Comparison of ENCODE assay signal across 1 cellular context in genomic region chr15:89837134-89837829, GRCh38.
TF ChIP-seq lines count a peak whose summit lies in the region.

No MANE protein-coding gene starts in this region.

TF ChIP-seq in K562, 482 proteins besides CTCF, POLR2A, EP300 and RAD21:
- TF ChIP-seq ZEB2 (IDR thresholded peaks at IDR 0.05): no peak
- TF ChIP-seq THRB (CRISPR knock-in tag; conservative IDR thresholded peaks at IDR 0.05): no peak
- no peak for TF ChIP-seq ZBTB43 (CRISPR knock-in tag; IDR thresholded peaks at IDR 0.05)
- no peak for TF ChIP-seq NFYB (IDR thresholded peaks at IDR 0.05; ENCODE audit: extremely low read depth, insufficient read length)
- no peak for TF ChIP-seq ETS2 (tag; IDR thresholded peaks at IDR 0.05; ENCODE audit: borderline replicate concordance, poor library complexity, severe bottlenecking)
- no peak for TF ChIP-seq ZNF311 (CRISPR knock-in tag; IDR thresholded peaks at IDR 0.05)
- no peak for TF ChIP-seq BCLAF1 (IDR thresholded peaks at IDR 0.05; ENCODE audit: borderline replicate concordance in 1 of 2, control insufficient read depth in 1 of 2, low read depth in 2 of 2, low read length in 1 of 2)
- no peak for TF ChIP-seq SRSF9 (IDR thresholded peaks at IDR 0.05; ENCODE audit: borderline replicate concordance, low read depth, low read length)
- no peak for TF ChIP-seq ZNF75A (CRISPR knock-in tag; IDR thresholded peaks at IDR 0.05)
- no peak for TF ChIP-seq TFAP4 (CRISPR knock-in tag; IDR thresholded peaks at IDR 0.05; ENCODE audit: borderline replicate concordance)
- no peak for TF ChIP-seq CBFB (CRISPR knock-in tag; IDR thresholded peaks at IDR 0.05)
- TF ChIP-seq ZNF316 (IDR thresholded peaks at IDR 0.05): no peak
- TF ChIP-seq ZNF780A (CRISPR knock-in tag; IDR thresholded peaks at IDR 0.05): no peak
